ENCODE assay signal across 29 cellular contexts in the genomic region with DNA sequence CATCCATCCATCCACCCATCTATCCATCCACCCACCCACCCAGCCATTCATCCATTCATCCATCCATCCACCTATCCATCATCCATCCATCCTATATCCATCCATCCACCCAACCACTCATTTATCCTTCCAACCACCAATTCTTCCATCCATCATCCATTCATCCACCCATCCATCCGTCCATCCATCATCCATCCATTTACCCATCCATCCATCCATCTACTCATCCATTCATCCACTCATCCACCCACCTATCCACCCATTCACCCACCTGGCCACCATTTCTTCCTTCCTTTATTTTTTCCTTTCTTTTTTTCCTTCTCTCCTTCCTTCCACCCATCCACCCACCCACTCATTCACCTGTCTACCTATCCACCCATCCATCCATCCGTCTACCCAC. TPM values are rescaled to one million over a fixed set of nuclear protein-coding genes. Genes with fewer than 3 reads are reported as not detected.
"Had no signal": no experiment of that assay in that cellular context is flagged by ENCODE, and none has a peak within 500 bp of the region (broad histone marks: within the 10 kb centered on the region; RNA-seq: fewer than 3 reads in every experiment).

No MANE protein-coding gene starts in this region.

- H3K27ac Mint-ChIP-seq: activated CD4-positive, alpha-beta memory T cell treated with anti-CD3 and anti-CD28 coated beads for 36 hours; activated CD4-positive, alpha-beta T cell treated with anti-CD3 and anti-CD28 coated beads for 36 hours; activated CD4-positive, alpha-beta T cell treated with anti-CD3 and anti-CD28 coated beads, Interleukin-2, amount 10 ng/mL, durations not matched to agents 24 days and 14 days; activated CD8-positive, alpha-beta memory T cell treated with anti-CD3 and anti-CD28 coated beads, Interleukin-2, amount 10 ng/mL, durations not matched to agents 7 days and 5 days; activated CD8-positive, alpha-beta T cell treated with anti-CD3 and anti-CD28 coated beads, Interleukin-2, amount 10 ng/mL, durations not matched to agents 7 days and 5 days; activated naive CD4-positive, alpha-beta T cell treated with anti-CD3 and anti-CD28 coated beads, Interleukin-2, amount 10 ng/mL, durations not matched to agents 7 days and 5 days; activated naive CD8-positive, alpha-beta T cell treated with anti-CD3 and anti-CD28 coated beads, Interleukin-2, amount 10 ng/mL, durations not matched to agents 7 days and 5 days; endodermal cell had no signal

- H3K27ac ChIP-seq: body of pancreas, dorsolateral prefrontal cortex, esophagus muscularis mucosa, foreskin keratinocyte, gastrocnemius medialis, heart left ventricle had no signal

- H3K27me3 Mint-ChIP-seq: activated CD4-positive, alpha-beta memory T cell treated with anti-CD3 and anti-CD28 coated beads for 36 hours; activated CD4-positive, alpha-beta T cell treated with anti-CD3 and anti-CD28 coated beads for 36 hours; activated naive CD8-positive, alpha-beta T cell treated with anti-CD3 and anti-CD28 coated beads, Interleukin-2, amount 10 ng/mL, durations not matched to agents 7 days and 5 days had no signal

- H3K4me1 Mint-ChIP-seq: activated CD4-positive, alpha-beta T cell treated with anti-CD3 and anti-CD28 coated beads for 36 hours; activated CD4-positive, alpha-beta T cell treated with anti-CD3 and anti-CD28 coated beads, Interleukin-2, amount 10 ng/mL, durations not matched to agents 24 days and 14 days; activated CD8-positive, alpha-beta memory T cell treated with anti-CD3 and anti-CD28 coated beads, Interleukin-2, amount 10 ng/mL, durations not matched to agents 7 days and 5 days; activated naive CD4-positive, alpha-beta T cell treated with anti-CD3 and anti-CD28 coated beads, Interleukin-2, amount 10 ng/mL, durations not matched to agents 7 days and 5 days; activated naive CD8-positive, alpha-beta T cell treated with anti-CD3 and anti-CD28 coated beads, Interleukin-2, amount 10 ng/mL, durations not matched to agents 7 days and 5 days; endodermal cell had no signal

- H3K9me3 ChIP-seq: body of pancreas, esophagus muscularis mucosa, gastrocnemius medialis had no signal

- H3K27me3 ChIP-seq: body of pancreas, dorsolateral prefrontal cortex, esophagus muscularis mucosa, foreskin keratinocyte, gastrocnemius medialis, heart left ventricle had no signal

- H3K4me1 ChIP-seq: body of pancreas, esophagus muscularis mucosa, foreskin keratinocyte, gastrocnemius medialis, heart left ventricle had no signal

- H3K9me3 Mint-ChIP-seq: activated CD4-positive, alpha-beta memory T cell treated with anti-CD3 and anti-CD28 coated beads for 36 hours; endodermal cell had no signal

- FAIRE-seq: colon had no signal

- ATAC-seq: activated CD4-positive, alpha-beta T cell treated with anti-CD3 and anti-CD28 coated beads for 36 hours; activated CD8-positive, alpha-beta memory T cell treated with anti-CD3 and anti-CD28 coated beads, Interleukin-2, amount 10 ng/mL, durations not matched to agents 7 days and 5 days; activated CD8-positive, alpha-beta T cell treated with anti-CD3 and anti-CD28 coated beads, Interleukin-2, amount 10 ng/mL, durations not matched to agents 7 days and 5 days; activated naive CD4-positive, alpha-beta T cell treated with anti-CD3 and anti-CD28 coated beads, Interleukin-2, amount 50 U/mL, for 72 hours; body of pancreas; foreskin keratinocyte; gastrocnemius medialis; heart left ventricle had no signal

- DNase-seq: activated CD4-positive, alpha-beta memory T cell treated with anti-CD3 and anti-CD28 coated beads for 36 hours; activated CD4-positive, alpha-beta T cell treated with anti-CD3 and anti-CD28 coated beads for 36 hours; activated CD4-positive, alpha-beta T cell treated with anti-CD3 and anti-CD28 coated beads, Interleukin-2, amount 10 ng/mL, durations not matched to agents 24 days and 14 days; activated CD4-positive, CD25-positive, alpha-beta regulatory T cell; activated CD4-positive, CD25-positive, alpha-beta regulatory T cell treated with anti-CD3 and anti-CD28 coated beads, Interleukin-2, amount 50 U/mL, for 72 hours; activated CD8-positive, alpha-beta memory T cell treated with anti-CD3 and anti-CD28 coated beads, Interleukin-2, amount 10 ng/mL, durations not matched to agents 7 days and 5 days; activated CD8-positive, alpha-beta memory T cell treated with anti-CD3 and anti-CD28 coated beads, Interleukin-2, amount 50 U/mL, for 4 hours; activated CD8-positive, alpha-beta T cell treated with anti-CD3 and anti-CD28 coated beads, Interleukin-2, amount 10 ng/mL, durations not matched to agents 7 days and 5 days; activated gamma-delta T cell; activated naive CD4-positive, alpha-beta T cell; activated naive CD4-positive, alpha-beta T cell treated with anti-CD3 and anti-CD28 coated beads, Interleukin-2, amount 10 ng/mL, durations not matched to agents 7 days and 5 days; activated naive CD8-positive, alpha-beta T cell treated with anti-CD3 and anti-CD28 coated beads, Interleukin-2, amount 10 ng/mL, durations not matched to agents 7 days and 5 days; activated T-cell treated with anti-CD3 and anti-CD28 coated beads, Interleukin-2, amount 50 U/mL, for 1 hour; activated T-cell treated with anti-CD3 and anti-CD28 coated beads, Interleukin-2, amount 50 U/mL, for 48 hours; body of pancreas; caudate nucleus; effector memory CD4-positive, alpha-beta T cell; erythroblast; foreskin keratinocyte; T-helper 2 cell had no signal

- H3K36me3 ChIP-seq: gastrocnemius medialis had no signal

- H3K4me3 ChIP-seq: body of pancreas, dorsolateral prefrontal cortex, esophagus muscularis mucosa, gastrocnemius medialis, heart left ventricle had no signal

- H3K4me3 Mint-ChIP-seq: activated CD4-positive, alpha-beta memory T cell treated with anti-CD3 and anti-CD28 coated beads for 36 hours; activated CD4-positive, alpha-beta T cell treated with anti-CD3 and anti-CD28 coated beads for 36 hours; activated CD4-positive, alpha-beta T cell treated with anti-CD3 and anti-CD28 coated beads, Interleukin-2, amount 10 ng/mL, durations not matched to agents 24 days and 14 days; activated CD8-positive, alpha-beta memory T cell treated with anti-CD3 and anti-CD28 coated beads, Interleukin-2, amount 10 ng/mL, durations not matched to agents 7 days and 5 days; activated CD8-positive, alpha-beta T cell treated with anti-CD3 and anti-CD28 coated beads, Interleukin-2, amount 10 ng/mL, durations not matched to agents 7 days and 5 days; activated naive CD4-positive, alpha-beta T cell treated with anti-CD3 and anti-CD28 coated beads, Interleukin-2, amount 10 ng/mL, durations not matched to agents 7 days and 5 days; activated naive CD8-positive, alpha-beta T cell treated with anti-CD3 and anti-CD28 coated beads, Interleukin-2, amount 10 ng/mL, durations not matched to agents 7 days and 5 days; endodermal cell had no signal

- H3K36me3 Mint-ChIP-seq: activated CD4-positive, alpha-beta memory T cell treated with anti-CD3 and anti-CD28 coated beads for 36 hours; activated CD8-positive, alpha-beta memory T cell treated with anti-CD3 and anti-CD28 coated beads, Interleukin-2, amount 10 ng/mL, durations not matched to agents 7 days and 5 days; activated naive CD4-positive, alpha-beta T cell treated with anti-CD3 and anti-CD28 coated beads, Interleukin-2, amount 10 ng/mL, durations not matched to agents 7 days and 5 days; activated naive CD4-positive, alpha-beta T cell treated with anti-CD3 and anti-CD28 coated beads, Interleukin-2, amount 50 U/mL, for 72 hours; activated naive CD8-positive, alpha-beta T cell treated with anti-CD3 and anti-CD28 coated beads, Interleukin-2, amount 10 ng/mL, durations not matched to agents 7 days and 5 days had no signal

RNA-seq across cellular contexts. Expression of gene HTRA3, which starts 25.2 kb away (rescaled TPM):
- total RNA-seq: activated CD4-positive, alpha-beta memory T cell treated with anti-CD3 and anti-CD28 coated beads for 36 hours; activated CD4-positive, alpha-beta T cell treated with anti-CD3 and anti-CD28 coated beads for 36 hours; activated CD4-positive, alpha-beta T cell treated with anti-CD3 and anti-CD28 coated beads, Interleukin-2, amount 10 ng/mL, durations not matched to agents 24 days and 14 days; activated CD8-positive, alpha-beta memory T cell treated with anti-CD3 and anti-CD28 coated beads for 36 hours; activated CD8-positive, alpha-beta memory T cell treated with anti-CD3 and anti-CD28 coated beads, Interleukin-2, amount 10 ng/mL, durations not matched to agents 7 days and 5 days; activated CD8-positive, alpha-beta T cell treated with anti-CD3 and anti-CD28 coated beads, Interleukin-2, amount 10 ng/mL, durations not matched to agents 7 days and 5 days; activated naive CD4-positive, alpha-beta T cell treated with anti-CD3 and anti-CD28 coated beads, Interleukin-2, amount 50 U/mL, for 72 hours; activated naive CD8-positive, alpha-beta T cell treated with anti-CD3 and anti-CD28 coated beads, Interleukin-2, amount 10 ng/mL, durations not matched to agents 7 days and 5 days; foreskin keratinocyte; T-helper 1 cell treated with Interleukin-12 subunit alpha and Interleukin-12 subunit beta and Interleukin-4 antibody, amounts not matched to agents 30 ng/mL and 1 ng/mL, for 36 hours had no signal
- polyA plus RNA-seq: foreskin keratinocyte had no signal
